ENCODE assay signal across 29 cellular contexts in genomic region chr9:130604295-130604694, GRCh38.
"Had no signal": no experiment of that assay in that cellular context is flagged by ENCODE, and none has a peak within 500 bp of the region (broad histone marks: within the 10 kb centered on the region; RNA-seq: fewer than 3 reads in every experiment).

No MANE protein-coding gene starts in this region.

- H3K9me3 ChIP-seq: colonic mucosa, esophagus muscularis mucosa, esophagus squamous epithelium, gastrocnemius medialis, gastroesophageal sphincter, heart left ventricle, heart right ventricle had no signal

- H3K4me1 ChIP-seq: colonic mucosa, esophagus squamous epithelium, foreskin keratinocyte had no signal

- H3K27me3 ChIP-seq: colonic mucosa, dorsolateral prefrontal cortex, esophagus muscularis mucosa, esophagus squamous epithelium, foreskin keratinocyte, gastrocnemius medialis, gastroesophageal sphincter, heart left ventricle, heart right ventricle, hepatocyte had no signal

- H2AFZ ChIP-seq: hepatocyte had no signal

- H3K4me3 Mint-ChIP-seq: dendritic cell treated with granulocyte-macrophage colony-stimulating factor and Interleukin-4, amounts not matched to agents 40 ng/mL and 50 ng/mL, for 4 days; effector memory CD8-positive, alpha-beta T cell; endodermal cell had no signal

- FAIRE-seq: endometrium, endothelial cell of umbilical vein, frontal cortex had no signal

- H3K9me3 Mint-ChIP-seq: dendritic cell treated with granulocyte-macrophage colony-stimulating factor and Interleukin-4, amounts not matched to agents 40 ng/mL and 50 ng/mL, for 4 days; effector memory CD8-positive, alpha-beta T cell; endodermal cell had no signal

- H3K27me3 Mint-ChIP-seq: dendritic cell treated with granulocyte-macrophage colony-stimulating factor and Interleukin-4, amounts not matched to agents 40 ng/mL and 50 ng/mL, for 4 days; effector memory CD8-positive, alpha-beta T cell had no signal

- H3K4me3 ChIP-seq: colonic mucosa, coronary artery, dorsolateral prefrontal cortex, esophagus muscularis mucosa, esophagus squamous epithelium, gastrocnemius medialis, gastroesophageal sphincter, heart left ventricle, heart right ventricle, hepatocyte had no signal

- H3K27ac ChIP-seq: colonic mucosa, coronary artery, dorsolateral prefrontal cortex, epithelial cell of prostate, esophagus muscularis mucosa, esophagus squamous epithelium, foreskin keratinocyte, gastrocnemius medialis, gastroesophageal sphincter, heart left ventricle, heart right ventricle, hepatocyte had no signal

- H3K4me2 ChIP-seq: hepatocyte had no signal

- DNase-seq: colonic mucosa; cortex of kidney; dermis blood vessel endothelial cell; dorsolateral prefrontal cortex; effector CD4-positive, alpha-beta T cell; effector CD8-positive, alpha-beta T cell; effector memory CD4-positive, alpha-beta T cell; effector memory CD8-positive, alpha-beta T cell; endodermal cell; erythroblast; esophagus squamous epithelium; foreskin fibroblast; foreskin keratinocyte; foreskin melanocyte; gastrocnemius medialis; glutamatergic neuron; head of caudate nucleus; heart left ventricle; heart right ventricle had no signal

- ATAC-seq: effector memory CD8-positive, alpha-beta T cell; esophagus mucosa; foreskin keratinocyte; gastrocnemius medialis; gastroesophageal sphincter; heart left ventricle; heart right ventricle had no signal

- H3K27ac Mint-ChIP-seq: dendritic cell treated with granulocyte-macrophage colony-stimulating factor and Interleukin-4, amounts not matched to agents 40 ng/mL and 50 ng/mL, for 4 days; effector memory CD8-positive, alpha-beta T cell; endodermal cell had no signal

- H3K36me3 ChIP-seq: colonic mucosa, gastrocnemius medialis had no signal
